Comparison of ENCODE assay signal across 15 cellular contexts in genomic region chr6:147691436-147691835, GRCh38.
DNase-seq lines count a peak whose midpoint lies in the region; ATAC-seq and TF ChIP-seq lines count a peak whose summit lies in the region.
"Had no signal": no experiment of that assay in that cellular context is flagged by ENCODE, and none has a peak within 500 bp of the region (broad histone marks: within the 10 kb centered on the region; RNA-seq: fewer than 3 reads in every experiment).

No MANE protein-coding gene starts in this region.

- H2AFZ ChIP-seq in PC-3 (ENCODE audit: low read length): no peak overlapping the region
- H2AFZ ChIP-seq: GM23248 had no signal

- DNase-seq in PC-3 (peak; percentile 10), foreskin fibroblast (peak; percentile 13 to 41), mesothelial cell of epicardium (ENCODE audit: low spot score in 2 of 2, unreplicated experiment in 2 of 2) (no peak), nephron progenitor cell (no peak), thyroid gland (no peak)
- DNase-seq in stimulated activated CD4-positive, alpha-beta T cell treated with anti-CD3 and anti-CD28 coated beads, Interleukin-2, amount 100 ng/mL, for 24 hours: no peak
- DNase-seq: C1 segment of cervical spinal cord; Calu3; CD4-positive, alpha-beta memory T cell; COR-L47; DMS53; DMS79 treated with DMSO at 0.1 percent for 48 hours; GM23248; H7; HCEC 1CT had no signal

- no TSS peak for BruUV-seq in PC-3 (replicated peaks; lab: Mats Ljungman, UMichigan)

- no peak overlapping the region for H3K9ac ChIP-seq in PC-3 (ENCODE audit: low read length)
- H3K9ac ChIP-seq: GM23248 had no signal

- H3K9me3 ChIP-seq in PC-3 (ENCODE audit: low read length): no peaks in the 10 kb centered on the region
- H3K9me3 ChIP-seq in thyroid gland: no peaks in the 10 kb centered on the region

- 63 to 67% methylated on average over 2 of the region's 2 CpGs for WGBS in thyroid gland, 2 donors

- TF ChIP-seq CTCF in PC-3 (conservative IDR thresholded peaks at IDR 0.05; ENCODE audit: low read depth, low read length) (no peak), foreskin fibroblast (IDR thresholded peaks at IDR 0.05; ENCODE audit: low read depth, low read length) (no peak), mesothelial cell of epicardium (IDR thresholded peaks at IDR 0.05; ENCODE audit: unreplicated experiment) (no peak), nephron progenitor cell (IDR thresholded peaks at IDR 0.05) (no peak), thyroid gland (IDR thresholded peaks at IDR 0.05) (no peak)

- no peaks in the 10 kb centered on the region for H3F3A ChIP-seq in PC-3 (ENCODE audit: low read length, unreplicated experiment)

- no peak overlapping the region for H3K4me2 ChIP-seq in PC-3 (ENCODE audit: low read length)

- H3K27me3 Mint-ChIP-seq in mesothelial cell of epicardium (ENCODE audit: low read depth) (no peaks in the 10 kb centered on the region), nephron progenitor cell (ENCODE audit: low read depth, poor library complexity) (no peaks in the 10 kb centered on the region)
- H3K27me3 Mint-ChIP-seq: CD4-positive, alpha-beta memory T cell had no signal

- CTCF ChIA-PET in PC-3 (lab: Charles Lee): no interaction called here

- no peaks in the 10 kb centered on the region for H3K9me3 Mint-ChIP-seq in mesothelial cell of epicardium
- no peaks in the 10 kb centered on the region for H3K9me3 Mint-ChIP-seq in nephron progenitor cell

- ATAC-seq in PC-3: peak; percentile 43

- POLR2A ChIA-PET in PC-3 (lab: Charles Lee; ENCODE audit: unreplicated experiment): interaction anchor here (0.6 kb wide), 2 partner anchors 10 to 576 kb away, joined by 3 to 5 read pairs; no protein-coding TSS in a partner anchor

- H3K4me3 Mint-ChIP-seq in mesothelial cell of epicardium: no peak overlapping the region
- no peak overlapping the region for H3K4me3 Mint-ChIP-seq in nephron progenitor cell
- H3K4me3 Mint-ChIP-seq: CD4-positive, alpha-beta memory T cell had no signal

- no peaks in the 10 kb centered on the region for H4K20me1 ChIP-seq in PC-3 (ENCODE audit: low read length)

- no peaks in the 10 kb centered on the region for H3K4me1 ChIP-seq in PC-3 (ENCODE audit: insufficient read depth, low read length)
- no peaks in the 10 kb centered on the region for H3K4me1 ChIP-seq in thyroid gland

- no peaks in the 10 kb centered on the region for H3K36me3 Mint-ChIP-seq in mesothelial cell of epicardium
- H3K36me3 Mint-ChIP-seq in nephron progenitor cell (ENCODE audit: low read depth): no peaks in the 10 kb centered on the region
- H3K36me3 Mint-ChIP-seq: CD4-positive, alpha-beta memory T cell had no signal

- H3K27ac Mint-ChIP-seq in mesothelial cell of epicardium (peak overlapping the region; percentile 13), nephron progenitor cell (no peak overlapping the region)
- H3K27ac Mint-ChIP-seq: CD4-positive, alpha-beta memory T cell had no signal

- H3K9me2 ChIP-seq in PC-3 (replicated peaks; ENCODE audit: low read length): no peaks in the 10 kb centered on the region

- H3K79me2 ChIP-seq in PC-3 (ENCODE audit: low read length): no peaks in the 10 kb centered on the region

- intact Hi-C loops in PC-3 (cut with micrococcal nuclease) (no loop called here), thyroid gland (cut with DNase I) (no loop called here)

- H3K4me1 Mint-ChIP-seq in mesothelial cell of epicardium (peaks cover 14% of the 10 kb centered on the region), nephron progenitor cell (peaks cover 4% of the 10 kb centered on the region)
- H3K4me1 Mint-ChIP-seq: CD4-positive, alpha-beta memory T cell had no signal

- no peaks in the 10 kb centered on the region for H3K36me3 ChIP-seq in PC-3 (ENCODE audit: low read depth, low read length)
- H3K36me3 ChIP-seq in thyroid gland: no peaks in the 10 kb centered on the region

- H3K27me3 ChIP-seq in PC-3 (ENCODE audit: low read length): no peaks in the 10 kb centered on the region
- no peaks in the 10 kb centered on the region for H3K27me3 ChIP-seq in thyroid gland

- H3K27ac ChIP-seq in PC-3 (ENCODE audit: low read length) (no peak overlapping the region), thyroid gland (no peak overlapping the region)
- H3K27ac ChIP-seq: GM23248 had no signal

- H3K4me3 ChIP-seq in PC-3 (ENCODE audit: low read length) (no peak overlapping the region), foreskin fibroblast (ENCODE audit: low read depth in 1 of 2, low read length in 2 of 2) (no peak overlapping the region), thyroid gland (replicated peaks in 1 of 3) (no peak overlapping the region)
- H3K4me3 ChIP-seq: GM23248 had no signal

- no peak for TF ChIP-seq POLR2A in thyroid gland (IDR thresholded peaks at IDR 0.05)

Comparison
In these comparisons a context has a peak if more than half of its experiments do, and no peak if none do; other contexts are left out.
1. DNase-seq: peak in PC-3 (single experiment) and foreskin fibroblast (2 of 2); none in mesothelial cell of epicardium (0 of 2), stimulated activated CD4-positive, alpha-beta T cell treated with anti-CD3 and anti-CD28 coated beads, Interleukin-2, amount 100 ng/mL, for 24 hours (0 of 2), nephron progenitor cell (single experiment) and thyroid gland (0 of 2).